In genomic region chr11:46917109-46918086, GRCh38 we compare ENCODE assay signal across 8 cellular contexts. TPM values are rescaled to one million over a fixed set of nuclear protein-coding genes. Genes with fewer than 3 reads are reported as not detected.
A peak's percentile ranks its signal among the peaks of the same experiment; 100 is the strongest.
DNase-seq lines count a peak whose midpoint lies in the region; ATAC-seq and TF ChIP-seq lines count a peak whose summit lies in the region.

No MANE protein-coding gene starts in this region.

- peaks cover 46% of the 10 kb centered on the region for H3K27me3 ChIP-seq in iPS-15b (ENCODE audit: control insufficient read depth, insufficient read depth, low read length)

- peak overlapping the region; percentile 68 for H3K4me3 ChIP-seq in iPS-15b (ENCODE audit: low read depth, low read length)

- H3K36me3 Mint-ChIP-seq in HFFc6 (ENCODE audit: low read depth), result no peaks in the 10 kb centered on the region
- no peaks in the 10 kb centered on the region for H3K36me3 Mint-ChIP-seq in activated T-cell treated with anti-CD3 and anti-CD28 coated beads, Interleukin-2, amount 50 U/mL, for 24 hours (ENCODE audit: low read depth)
- H3K36me3 Mint-ChIP-seq in stimulated activated memory B cell treated with anti-CD40 and anti-IgM and Interleukin-4, amounts not matched to agents 10 μg/mL and 1 μg/mL and 100 μg/mL, for 72 hours, result no peaks in the 10 kb centered on the region

- no peak for ATAC-seq in stimulated activated memory B cell treated with anti-CD40 and anti-IgM and Interleukin-4, amounts not matched to agents 10 μg/mL and 1 μg/mL and 100 μg/mL, for 72 hours
- ATAC-seq in GM21529 (IDR thresholded peaks at IDR 0.05; ENCODE audit: unreplicated experiment), result no peak

- peak overlapping the region; percentile 91 for H3K4me3 Mint-ChIP-seq in HFFc6
- peak overlapping the region; percentile 73 for H3K4me3 Mint-ChIP-seq in activated T-cell treated with anti-CD3 and anti-CD28 coated beads, Interleukin-2, amount 50 U/mL, for 24 hours
- peak overlapping the region; percentile 65 for H3K4me3 Mint-ChIP-seq in stimulated activated memory B cell treated with anti-CD40 and anti-IgM and Interleukin-4, amounts not matched to agents 10 μg/mL and 1 μg/mL and 100 μg/mL, for 72 hours

- no peak for TF ChIP-seq CTCF in HFFc6 (IDR thresholded peaks at IDR 0.05)

- peaks cover 20% of the 10 kb centered on the region for H3K27me3 Mint-ChIP-seq in HFFc6 (ENCODE audit: insufficient read depth)
- peaks cover 67% of the 10 kb centered on the region for H3K27me3 Mint-ChIP-seq in activated T-cell treated with anti-CD3 and anti-CD28 coated beads, Interleukin-2, amount 50 U/mL, for 24 hours
- H3K27me3 Mint-ChIP-seq in stimulated activated memory B cell treated with anti-CD40 and anti-IgM and Interleukin-4, amounts not matched to agents 10 μg/mL and 1 μg/mL and 100 μg/mL, for 72 hours, result peaks cover 77% of the 10 kb centered on the region

- H3K4me1 Mint-ChIP-seq in HFFc6 (ENCODE audit: low read depth), result peaks cover 71% of the 10 kb centered on the region
- H3K4me1 Mint-ChIP-seq in activated T-cell treated with anti-CD3 and anti-CD28 coated beads, Interleukin-2, amount 50 U/mL, for 24 hours (ENCODE audit: low read depth), result peaks cover 26% of the 10 kb centered on the region
- H3K4me1 Mint-ChIP-seq in stimulated activated memory B cell treated with anti-CD40 and anti-IgM and Interleukin-4, amounts not matched to agents 10 μg/mL and 1 μg/mL and 100 μg/mL, for 72 hours, result peaks cover 37% of the 10 kb centered on the region

- no peaks in the 10 kb centered on the region for H3K9me3 ChIP-seq in iPS-15b (ENCODE audit: control insufficient read depth, insufficient read depth, low read length)

- peaks cover 22% of the 10 kb centered on the region for H3K4me1 ChIP-seq in iPS-15b (ENCODE audit: control insufficient read depth, insufficient read depth, low read length)

- H3K36me3 ChIP-seq in iPS-15b (ENCODE audit: control insufficient read depth, insufficient read depth, low read length), result no peaks in the 10 kb centered on the region

- peak overlapping the region; percentile 74 for H3K27ac Mint-ChIP-seq in HFFc6
- no peak overlapping the region for H3K27ac Mint-ChIP-seq in activated T-cell treated with anti-CD3 and anti-CD28 coated beads, Interleukin-2, amount 50 U/mL, for 24 hours
- H3K27ac Mint-ChIP-seq in stimulated activated memory B cell treated with anti-CD40 and anti-IgM and Interleukin-4, amounts not matched to agents 10 μg/mL and 1 μg/mL and 100 μg/mL, for 72 hours, result no peak overlapping the region

- no peaks in the 10 kb centered on the region for H3K9me3 Mint-ChIP-seq in HFFc6
- H3K9me3 Mint-ChIP-seq in activated T-cell treated with anti-CD3 and anti-CD28 coated beads, Interleukin-2, amount 50 U/mL, for 24 hours, result no peaks in the 10 kb centered on the region
- no peaks in the 10 kb centered on the region for H3K9me3 Mint-ChIP-seq in stimulated activated memory B cell treated with anti-CD40 and anti-IgM and Interleukin-4, amounts not matched to agents 10 μg/mL and 1 μg/mL and 100 μg/mL, for 72 hours

- H3K9ac ChIP-seq in iPS-15b (ENCODE audit: low read depth, low read length), result peak overlapping the region; percentile 51

- no peak for DNase-seq in HFFc6
- DNase-seq in activated T-cell treated with anti-CD3 and anti-CD28 coated beads, Interleukin-2, amount 50 U/mL, for 24 hours, result peak; percentile 53
- DNase-seq in GDM1 (lab: John Stamatoyannopoulos, UW), result no peak
- DNase-seq in activated effector memory CD4-positive, alpha-beta T cell treated with anti-CD3 and anti-CD28 coated beads, Interleukin-2, amount 50 U/mL, for 16 hours, result no peak
- no peak for DNase-seq in activated gamma-delta T cell (lab: John Stamatoyannopoulos, UW)

RNA-seq across cellular contexts. Expression of gene LRP4, which starts 1.0 kb away (rescaled TPM):
- 1 to 10 TPM; 1.4 to 2.1 (median 1.8) TPM for total RNA-seq in HFFc6 (2021; fragmentation: NEBNext Ultra II Directional; extraction: Animal tissue kit (Norgen Biotek cat#: 25700))

RNA-seq across cellular contexts. Expression of gene CSTPP1, which starts 19.2 kb away (rescaled TPM):
- total RNA-seq in HFFc6 (2021; fragmentation: NEBNext Ultra II Directional; extraction: Animal tissue kit (Norgen Biotek cat#: 25700)), result 10 to 100 TPM; 19.4 to 29.2 (median 27.1) TPM
